19 cellular contexts compared by ENCODE assay signal in genomic region chr18:76457957-76458356, GRCh38.
"Had no signal": no experiment of that assay in that cellular context is flagged by ENCODE, and none has a peak within 500 bp of the region (broad histone marks: within the 10 kb centered on the region; RNA-seq: fewer than 3 reads in every experiment).

No MANE protein-coding gene starts in this region.

- FAIRE-seq: small intestine, TTC549 had no signal

- ATAC-seq: body of pancreas; left cardiac atrium; SK-N-SH treated with all-trans-retinoic acid at 6 μM for 48 hours; stimulated activated memory B cell treated with anti-CD40 and anti-IgM and Interleukin-4, amounts not matched to agents 10 μg/mL and 1 μg/mL and 100 μg/mL, for 72 hours had no signal

- DNase-seq: activated CD4-positive, CD25-positive, alpha-beta regulatory T cell; activated effector memory CD4-positive, alpha-beta T cell treated with Interleukin-2 at 50 U/mL for 16 hours; activated T-cell treated with anti-CD3 and anti-CD28 coated beads, Interleukin-2, amount 50 U/mL, for 24 hours; body of pancreas; central memory CD4-positive, alpha-beta T cell; effector memory CD4-positive, alpha-beta T cell; immature natural killer cell; left cardiac atrium; retina; small intestine; stimulated activated CD4-positive, alpha-beta T cell treated with anti-CD3 and anti-CD28 coated beads, Interleukin-1b, Interleukin-23, amount 100 ng/mL, for 48 hours; T-helper 2 cell had no signal

- H3K36me3 ChIP-seq: ovary had no signal

- H3K27ac ChIP-seq: ovary, suprapubic skin had no signal

- H3K4me3 ChIP-seq: body of pancreas, ovary, suprapubic skin had no signal

- H3K4me1 Mint-ChIP-seq: stimulated activated memory B cell treated with anti-CD40 and anti-IgM and Interleukin-4, amounts not matched to agents 10 μg/mL and 1 μg/mL and 100 μg/mL, for 72 hours had no signal

- H3K27me3 ChIP-seq: body of pancreas, ovary, suprapubic skin had no signal

- H3K9me3 ChIP-seq: body of pancreas, ovary, suprapubic skin had no signal

- H3K9me3 Mint-ChIP-seq: activated naive CD4-positive, alpha-beta T cell treated with anti-CD3 and anti-CD28 coated beads, Interleukin-2, amount 50 U/mL, for 24 hours; activated T-cell treated with anti-CD3 and anti-CD28 coated beads, Interleukin-2, amount 50 U/mL, for 24 hours; immature natural killer cell; stimulated activated memory B cell treated with anti-CD40 and anti-IgM and Interleukin-4, amounts not matched to agents 10 μg/mL and 1 μg/mL and 100 μg/mL, for 72 hours; type B pancreatic cell had no signal

- H3K27ac Mint-ChIP-seq: activated naive CD4-positive, alpha-beta T cell treated with anti-CD3 and anti-CD28 coated beads, Interleukin-2, amount 50 U/mL, for 24 hours; activated T-cell treated with anti-CD3 and anti-CD28 coated beads, Interleukin-2, amount 50 U/mL, for 24 hours; stimulated activated memory B cell treated with anti-CD40 and anti-IgM and Interleukin-4, amounts not matched to agents 10 μg/mL and 1 μg/mL and 100 μg/mL, for 72 hours; type B pancreatic cell had no signal

- H3K27me3 Mint-ChIP-seq: activated naive CD4-positive, alpha-beta T cell treated with anti-CD3 and anti-CD28 coated beads, Interleukin-2, amount 50 U/mL, for 24 hours; activated T-cell treated with anti-CD3 and anti-CD28 coated beads, Interleukin-2, amount 50 U/mL, for 24 hours; stimulated activated memory B cell treated with anti-CD40 and anti-IgM and Interleukin-4, amounts not matched to agents 10 μg/mL and 1 μg/mL and 100 μg/mL, for 72 hours; type B pancreatic cell had no signal

- H3K4me3 Mint-ChIP-seq: activated naive CD4-positive, alpha-beta T cell treated with anti-CD3 and anti-CD28 coated beads, Interleukin-2, amount 50 U/mL, for 24 hours; activated T-cell treated with anti-CD3 and anti-CD28 coated beads, Interleukin-2, amount 50 U/mL, for 24 hours; immature natural killer cell; stimulated activated memory B cell treated with anti-CD40 and anti-IgM and Interleukin-4, amounts not matched to agents 10 μg/mL and 1 μg/mL and 100 μg/mL, for 72 hours; type B pancreatic cell had no signal
